ENCODE assay signal across 1 cellular context in the genomic region with DNA sequence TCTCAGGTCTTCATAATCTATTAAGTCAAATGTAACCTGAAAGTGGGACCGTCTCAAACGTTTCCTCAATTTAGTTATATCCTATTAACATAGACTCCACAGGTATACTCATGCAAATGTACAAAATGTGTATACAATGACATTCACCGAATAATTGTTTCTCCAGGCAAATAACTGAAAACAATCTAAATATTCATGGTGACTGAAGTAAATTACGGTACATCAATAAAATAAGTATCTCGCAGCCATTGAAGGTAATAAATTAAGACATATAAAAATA.
TF ChIP-seq lines count a peak whose summit lies in the region.

No MANE protein-coding gene starts in this region.

TF ChIP-seq in SK-N-SH, 30 proteins besides CTCF, POLR2A, EP300 and RAD21 (continued from another document):
- TF ChIP-seq, protein P1, sequence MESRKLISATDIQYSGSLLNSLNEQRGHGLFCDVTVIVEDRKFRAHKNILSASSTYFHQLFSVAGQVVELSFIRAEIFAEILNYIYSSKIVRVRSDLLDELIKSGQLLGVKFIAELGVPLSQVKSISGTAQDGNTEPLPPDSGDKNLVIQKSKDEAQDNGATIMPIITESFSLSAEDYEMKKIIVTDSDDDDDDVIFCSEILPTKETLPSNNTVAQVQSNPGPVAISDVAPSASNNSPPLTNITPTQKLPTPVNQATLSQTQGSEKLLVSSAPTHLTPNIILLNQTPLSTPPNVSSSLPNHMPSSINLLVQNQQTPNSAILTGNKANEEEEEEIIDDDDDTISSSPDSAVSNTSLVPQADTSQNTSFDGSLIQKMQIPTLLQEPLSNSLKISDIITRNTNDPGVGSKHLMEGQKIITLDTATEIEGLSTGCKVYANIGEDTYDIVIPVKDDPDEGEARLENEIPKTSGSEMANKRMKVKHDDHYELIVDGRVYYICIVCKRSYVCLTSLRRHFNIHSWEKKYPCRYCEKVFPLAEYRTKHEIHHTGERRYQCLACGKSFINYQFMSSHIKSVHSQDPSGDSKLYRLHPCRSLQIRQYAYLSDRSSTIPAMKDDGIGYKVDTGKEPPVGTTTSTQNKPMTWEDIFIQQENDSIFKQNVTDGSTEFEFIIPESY (IDR thresholded peaks at IDR 0.05; ENCODE audit: borderline replicate concordance, low read depth), result no peak
